Comparison of ENCODE assay signal across 10 cellular contexts in the genomic region with DNA sequence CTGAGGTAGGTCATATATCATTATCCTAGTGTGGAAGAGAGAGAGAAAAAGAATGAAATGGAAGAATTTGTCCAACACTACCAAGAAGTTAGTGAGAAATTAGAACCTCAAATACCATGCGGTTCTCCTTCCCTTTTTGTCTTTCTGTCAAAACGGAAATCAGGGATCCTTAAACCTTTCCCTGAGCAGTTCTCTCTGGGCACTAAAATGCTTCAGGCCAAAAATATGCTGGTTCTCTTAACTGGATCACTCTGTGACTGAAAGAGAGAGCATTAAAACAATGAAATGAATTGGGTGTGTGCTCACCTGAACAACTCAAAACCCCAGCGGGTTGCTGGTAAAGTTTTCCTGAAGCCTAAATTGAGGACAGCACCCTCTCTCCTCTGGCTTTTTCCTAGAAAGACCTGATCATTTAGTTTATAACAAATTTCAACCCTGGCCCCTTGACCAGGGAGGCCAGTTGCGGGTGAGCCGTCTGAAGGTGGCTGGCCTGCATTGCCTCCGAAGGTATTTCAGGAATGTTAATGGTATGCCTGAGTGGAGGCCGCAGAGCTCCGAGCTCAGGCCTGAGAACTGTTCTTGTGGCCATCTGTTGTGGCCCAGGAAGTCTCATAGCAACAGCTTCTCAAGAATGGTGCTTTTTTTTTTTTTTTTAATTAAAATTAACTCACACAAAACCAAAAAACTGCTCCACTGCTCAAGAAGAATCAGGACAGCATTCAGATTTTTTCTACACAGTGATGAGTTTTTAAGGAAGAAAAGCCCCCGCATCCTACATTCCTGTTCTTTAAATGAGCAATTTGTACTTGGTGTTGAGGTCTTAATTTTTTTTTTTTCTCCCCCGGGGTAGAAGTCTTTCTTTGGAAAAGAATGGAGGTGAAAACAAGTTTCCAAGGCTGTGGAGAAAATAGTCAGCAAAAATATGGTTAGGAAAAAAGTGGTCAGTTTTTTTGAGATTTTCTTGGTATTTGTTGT.
DNase-seq lines count a peak whose midpoint lies in the region; ATAC-seq and TF ChIP-seq lines count a peak whose summit lies in the region.
"Had no signal": no experiment of that assay in that cellular context is flagged by ENCODE, and none has a peak within 500 bp of the region (broad histone marks: within the 10 kb centered on the region; RNA-seq: fewer than 3 reads in every experiment).

No MANE protein-coding gene starts in this region.

- peak overlapping the region; percentile 71 for H3K9ac ChIP-seq in HUES48 (ENCODE audit: low read depth, low read length)

- H3K27me3 ChIP-seq in HUES48 (ENCODE audit: control insufficient read depth, insufficient read depth, low read length) (no peaks in the 10 kb centered on the region), tibial nerve (peaks cover 0 to 3% of the 10 kb centered on the region in 2 donors)

- peak; percentile 21 for ATAC-seq in left colon

- H3K27ac Mint-ChIP-seq in chondrocyte (ENCODE audit: unreplicated experiment): peak overlapping the region; percentile 97
- H3K27ac Mint-ChIP-seq: activated naive CD4-positive, alpha-beta T cell treated with anti-CD3 and anti-CD28 coated beads, Interleukin-2, amount 50 U/mL, for 24 hours had no signal

- peak overlapping the region; percentile 18; the same call in 1 of the 2 replicates for H3K4me3 ChIP-seq in HUES48 (ENCODE audit: low read depth, low read length)
- no peak overlapping the region for H3K4me3 ChIP-seq in tibial nerve

- H3K9me3 ChIP-seq in HUES48 (ENCODE audit: control insufficient read depth, insufficient read depth, low read length): no peaks in the 10 kb centered on the region
- no peaks in the 10 kb centered on the region for H3K9me3 ChIP-seq in tibial nerve

- peaks cover 61% of the 10 kb centered on the region for H3K4me1 ChIP-seq in HUES48 (ENCODE audit: control insufficient read depth, insufficient read depth, low read length)
- peaks cover 0 to 30% (median 3%) of the 10 kb centered on the region in 4 donors for H3K4me1 ChIP-seq in tibial nerve

- H3K27me3 Mint-ChIP-seq in chondrocyte (ENCODE audit: low read depth): no peaks in the 10 kb centered on the region

- intact Hi-C loops in left colon (cut with DNase I, micrococcal nuclease): no loop called here

- TF ChIP-seq POLR2A in tibial nerve (IDR thresholded peaks at IDR 0.05): no peak

- DNase-seq in chondrocyte (ENCODE audit: low spot score): no peak
- peak in 1 of 2 donors; percentile 41 for DNase-seq in left colon
- DNase-seq in tibial nerve (ENCODE audit: low spot score in 2 of 2): no peak
- no peak for DNase-seq in activated CD4-positive, CD25-positive, alpha-beta regulatory T cell (lab: John Stamatoyannopoulos, UW)
- DNase-seq in NCI-H446 treated with DMSO at 0.1 percent for 48 hours (lab: John Stamatoyannopoulos, UW): no peak
- DNase-seq in CD1c-positive myeloid dendritic cell (ENCODE audit: extremely low spot score): no peak
- DNase-seq in activated T-cell treated with anti-CD3 and anti-CD28 coated beads, Interleukin-2, amount 50 U/mL, for 48 hours: no peak
- DNase-seq: NCI-H2227 treated with DMSO at 0.1 percent for 48 hours had no signal

- WGBS in tibial nerve, 2 donors: 37 to 40% methylated on average over 10 of the region's 10 CpGs

- H3K4me3 Mint-ChIP-seq in chondrocyte (ENCODE audit: unreplicated experiment): peak overlapping the region; percentile 55
- H3K4me3 Mint-ChIP-seq: activated naive CD4-positive, alpha-beta T cell treated with anti-CD3 and anti-CD28 coated beads, Interleukin-2, amount 50 U/mL, for 24 hours had no signal

- H3K36me3 Mint-ChIP-seq in chondrocyte (ENCODE audit: low read depth): peaks cover 2% of the 10 kb centered on the region
- H3K36me3 Mint-ChIP-seq: activated naive CD4-positive, alpha-beta T cell treated with anti-CD3 and anti-CD28 coated beads, Interleukin-2, amount 50 U/mL, for 24 hours had no signal

- TF ChIP-seq CTCF in chondrocyte (IDR thresholded peaks at IDR 0.05) (no peak), tibial nerve (IDR thresholded peaks at IDR 0.05) (no peak)

- H3K27ac ChIP-seq in HUES48 (ENCODE audit: low read depth, low read length): peak overlapping the region; percentile 95
- H3K27ac ChIP-seq in tibial nerve: peak overlapping the region in 3 of 4 donors; percentile 18 to 71 (median 66)

- H3K36me3 ChIP-seq in HUES48 (ENCODE audit: control insufficient read depth, insufficient read depth, low read length) (no peaks in the 10 kb centered on the region), tibial nerve (no peaks in the 10 kb centered on the region)

- TF ChIP-seq EP300 in tibial nerve (IDR thresholded peaks at IDR 0.05): no peak

- no peaks in the 10 kb centered on the region for H3K9me3 Mint-ChIP-seq in chondrocyte (ENCODE audit: low read depth)
- H3K9me3 Mint-ChIP-seq: activated naive CD4-positive, alpha-beta T cell treated with anti-CD3 and anti-CD28 coated beads, Interleukin-2, amount 50 U/mL, for 24 hours had no signal

- peaks cover 90% of the 10 kb centered on the region for H3K4me1 Mint-ChIP-seq in chondrocyte (ENCODE audit: low read depth)
